In genomic region chr2:213243189-213244044, GRCh38 we compare ENCODE assay signal across 11 cellular contexts. TPM values are rescaled to one million over a fixed set of nuclear protein-coding genes. Genes with fewer than 3 reads are reported as not detected.
A peak's percentile ranks its signal among the peaks of the same experiment; 100 is the strongest.
DNase-seq lines count a peak whose midpoint lies in the region; ATAC-seq and TF ChIP-seq lines count a peak whose summit lies in the region.
"Had no signal": no experiment of that assay in that cellular context is flagged by ENCODE, and none has a peak within 500 bp of the region (broad histone marks: within the 10 kb centered on the region; RNA-seq: fewer than 3 reads in every experiment).

No MANE protein-coding gene starts in this region.

- H3K4me3 ChIP-seq in ACC112 (ENCODE audit: low read depth, low read length) = no peak overlapping the region
- peak overlapping the region; percentile 36 for H3K4me3 ChIP-seq in OCI-LY1 (ENCODE audit: low read depth, low read length, poor library complexity, severe bottlenecking)
- no peak overlapping the region for H3K4me3 ChIP-seq in mesenchymal stem cell (ENCODE audit: insufficient read depth in 1 of 2, low read depth in 1 of 2, low read length in 2 of 2)
- H3K4me3 ChIP-seq: mucosa of descending colon had no signal

- H3F3A ChIP-seq in OCI-LY1 (ENCODE audit: insufficient read depth, low read length) = no peaks in the 10 kb centered on the region

- no peak for TF ChIP-seq CTCF in OCI-LY1 (IDR thresholded peaks at IDR 0.05; ENCODE audit: low read length)

- H3K27me3 ChIP-seq in ACC112 (ENCODE audit: insufficient read depth, low read length) (no peaks in the 10 kb centered on the region), OCI-LY1 (ENCODE audit: insufficient read depth, low read length) (no peaks in the 10 kb centered on the region), mesenchymal stem cell (ENCODE audit: control insufficient read depth in 1 of 2, insufficient read depth in 1 of 2, low read length in 2 of 2) (no peaks in the 10 kb centered on the region)

- no peak overlapping the region for H3K14ac ChIP-seq in mesenchymal stem cell (ENCODE audit: low read length in 2 of 2)

- no peak overlapping the region for H4K8ac ChIP-seq in mesenchymal stem cell (ENCODE audit: low read length)

- DNase-seq in NCI-H82 (lab: John Stamatoyannopoulos, UW) = no peak
- DNase-seq in mesenchymal stem cell = no peak
- DNase-seq in NCI-H446 treated with DMSO at 0.1 percent for 48 hours (lab: John Stamatoyannopoulos, UW) = no peak
- DNase-seq: mucosa of descending colon, NCI-H526 had no signal

- H3K4me2 ChIP-seq in OCI-LY1 (ENCODE audit: low read length) = peak overlapping the region; percentile 61
- no peak overlapping the region for H3K4me2 ChIP-seq in mesenchymal stem cell (ENCODE audit: low read length, poor library complexity, severe bottlenecking)

- no peak overlapping the region for H4K91ac ChIP-seq in mesenchymal stem cell (ENCODE audit: low read length)

- H3K4ac ChIP-seq in mesenchymal stem cell (ENCODE audit: low read depth in 1 of 2, low read length in 2 of 2) = no peak overlapping the region

- no peaks in the 10 kb centered on the region for H3K9me3 ChIP-seq in OCI-LY1 (ENCODE audit: low read length)
- H3K9me3 ChIP-seq in mesenchymal stem cell (ENCODE audit: control insufficient read depth, low read length) = no peaks in the 10 kb centered on the region
- H3K9me3 ChIP-seq: mucosa of descending colon had no signal

- no peak overlapping the region for H2BK12ac ChIP-seq in mesenchymal stem cell (ENCODE audit: low read length in 2 of 2)

- H3K79me2 ChIP-seq in ACC112 (ENCODE audit: control insufficient read depth, insufficient read depth, low read length, unreplicated experiment) (no peaks in the 10 kb centered on the region), OCI-LY1 (ENCODE audit: insufficient read depth, low read length) (0 out of 2 replicates have a peak, but pooled peaks cover 3% of the 10 kb centered on the region)

- H3K4me1 ChIP-seq in ACC112 (ENCODE audit: control insufficient read depth, insufficient read depth, low read length, unreplicated experiment) (peaks cover 28% of the 10 kb centered on the region), OCI-LY1 (ENCODE audit: insufficient read depth, low read length, severe bottlenecking) (peaks cover 94% of the 10 kb centered on the region), mesenchymal stem cell (ENCODE audit: control insufficient read depth, insufficient read depth, low read depth, low read length) (no peaks in the 10 kb centered on the region)

- no peak overlapping the region for H2AK5ac ChIP-seq in mesenchymal stem cell (ENCODE audit: low read length, severe bottlenecking)

- TF ChIP-seq POLR2A in GM18505 (IDR thresholded peaks at IDR 0.05; ENCODE audit: borderline replicate concordance, extremely low read depth, insufficient read depth, insufficient read length) = no peak

- no peaks in the 10 kb centered on the region for H4K20me1 ChIP-seq in OCI-LY1 (ENCODE audit: insufficient read depth, low read length)

- H3K9me2 ChIP-seq in OCI-LY1 (ENCODE audit: low read depth, low read length) = no peaks in the 10 kb centered on the region

- no peak overlapping the region for H2BK120ac ChIP-seq in mesenchymal stem cell (ENCODE audit: low read depth, low read length)

- 93% methylated on average over 5 of the region's 6 CpGs for WGBS in mesenchymal stem cell

- H3K9ac ChIP-seq in OCI-LY1 (ENCODE audit: low read length) (peak overlapping the region; percentile 75), mesenchymal stem cell (ENCODE audit: low read length) (no peak overlapping the region)

- H2BK5ac ChIP-seq in mesenchymal stem cell (ENCODE audit: low read depth, low read length, poor library complexity, severe bottlenecking) = no peak overlapping the region

- H2BK15ac ChIP-seq in mesenchymal stem cell (ENCODE audit: low read depth, poor library complexity, severe bottlenecking) = no peak overlapping the region

- H3K79me1 ChIP-seq in mesenchymal stem cell (replicated peaks; ENCODE audit: low read length, poor library complexity, severe bottlenecking) = no peaks in the 10 kb centered on the region

- ATAC-seq in GM18517 (IDR thresholded peaks at IDR 0.05; ENCODE audit: unreplicated experiment) = peak; percentile 26
- ATAC-seq in HG02642 (IDR thresholded peaks at IDR 0.05; ENCODE audit: poor library complexity, unreplicated experiment) = peak; percentile 37
- no peak for ATAC-seq in GM18505 (IDR thresholded peaks at IDR 0.05; ENCODE audit: unreplicated experiment)
- ATAC-seq: mucosa of descending colon, sciatic nerve had no signal

- H2AFZ ChIP-seq in ACC112 (ENCODE audit: low read length, unreplicated experiment) (peak overlapping the region; percentile 43), OCI-LY1 (ENCODE audit: low read length) (no peak overlapping the region), mesenchymal stem cell (ENCODE audit: low read depth, low read length) (no peak overlapping the region)

- H3K23ac ChIP-seq in mesenchymal stem cell (ENCODE audit: low read length in 2 of 2) = no peak overlapping the region

- H3K27ac ChIP-seq in ACC112 (ENCODE audit: low read depth, low read length) = no peak overlapping the region
- H3K27ac ChIP-seq in OCI-LY1 (ENCODE audit: low read depth, low read length, poor library complexity, severe bottlenecking) = peak overlapping the region; percentile 100
- H3K27ac ChIP-seq in mesenchymal stem cell (ENCODE audit: low read length, poor library complexity, severe bottlenecking) = no peak overlapping the region

- no peak overlapping the region for H3K18ac ChIP-seq in mesenchymal stem cell (ENCODE audit: low read depth in 1 of 2, low read length in 2 of 2)

- no peaks in the 10 kb centered on the region for H3K36me3 ChIP-seq in ACC112 (ENCODE audit: insufficient read depth, low read length)
- no peaks in the 10 kb centered on the region for H3K36me3 ChIP-seq in OCI-LY1 (ENCODE audit: insufficient read depth, low read length)
- no peaks in the 10 kb centered on the region for H3K36me3 ChIP-seq in mesenchymal stem cell (ENCODE audit: control insufficient read depth in 1 of 2, insufficient read depth in 2 of 2, low read depth in 1 of 2, low read length in 2 of 2)

RNA-seq across cellular contexts. Expression of gene SPAG16, which starts 40.8 kb away (rescaled TPM):
- polyA plus RNA-seq in mesenchymal stem cell (2013, experiment 1 of 2) = 17.9 TPM
- polyA plus RNA-seq in mesenchymal stem cell (2013, experiment 2 of 2) = 18.4 TPM
